In the genomic region with DNA sequence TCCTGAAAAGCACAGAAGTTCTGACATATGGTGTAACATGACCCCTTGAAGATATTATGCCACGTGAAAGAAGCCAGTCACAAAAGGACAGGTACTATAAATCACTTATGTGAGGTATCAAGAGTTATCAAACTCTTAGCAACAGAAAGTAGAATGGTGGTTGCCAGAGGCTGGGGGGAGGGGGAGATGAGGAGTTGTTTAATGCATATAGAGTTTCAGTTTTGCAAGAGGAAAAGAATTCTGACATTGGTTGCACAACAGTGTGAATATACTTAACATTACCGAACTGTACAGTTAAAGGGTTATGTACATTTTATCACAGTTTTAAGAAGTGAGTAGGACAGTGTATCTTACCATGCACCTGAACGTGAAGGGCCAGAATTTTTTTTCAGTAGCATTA, we compare ENCODE assay signal across 13 cellular contexts.
DNase-seq lines count a peak whose midpoint lies in the region; TF ChIP-seq lines count a peak whose summit lies in the region.
"Had no signal": no experiment of that assay in that cellular context is flagged by ENCODE, and none has a peak within 500 bp of the region (broad histone marks: within the 10 kb centered on the region; RNA-seq: fewer than 3 reads in every experiment).

No MANE protein-coding gene starts in this region.

- H3K4me3 ChIP-seq in breast epithelium (no peak overlapping the region), tibial nerve (no peak overlapping the region)

- POLR2A ChIA-PET in MCF 10A (lab: Yijun Ruan, JAX), result interaction anchor here (1.1 kb wide), 1 partner anchor 45 kb away, joined by 5 read pairs; no protein-coding TSS in a partner anchor

- TF ChIP-seq EP300 in tibial nerve (IDR thresholded peaks at IDR 0.05), result no peak

- H3K4me3 Mint-ChIP-seq in MCF 10A (ENCODE audit: unreplicated experiment) (no peak overlapping the region), type B pancreatic cell (no peak overlapping the region)
- H3K4me3 Mint-ChIP-seq: activated naive CD8-positive, alpha-beta T cell treated with anti-CD3 and anti-CD28 coated beads for 36 hours; naive B cell had no signal

- no peaks in the 10 kb centered on the region for H3K4me1 ChIP-seq in breast epithelium
- peaks cover 0 to 8% (median 0%) of the 10 kb centered on the region in 4 donors for H3K4me1 ChIP-seq in tibial nerve

- no peaks in the 10 kb centered on the region for H3K27me3 Mint-ChIP-seq in MCF 10A (ENCODE audit: insufficient read depth, unreplicated experiment)
- no peaks in the 10 kb centered on the region for H3K27me3 Mint-ChIP-seq in type B pancreatic cell
- H3K27me3 Mint-ChIP-seq: activated naive CD8-positive, alpha-beta T cell treated with anti-CD3 and anti-CD28 coated beads for 36 hours; naive B cell had no signal

- 72 to 76% methylated on average over 3 of the region's 3 CpGs for WGBS in tibial nerve, 2 donors

- TF ChIP-seq POLR2A in breast epithelium (IDR thresholded peaks at IDR 0.05), result no peak
- no peak for TF ChIP-seq POLR2A in tibial nerve (IDR thresholded peaks at IDR 0.05)

- H3K4me1 Mint-ChIP-seq in MCF 10A (ENCODE audit: insufficient read depth, unreplicated experiment) (peaks cover 21% of the 10 kb centered on the region), type B pancreatic cell (ENCODE audit: unreplicated experiment) (no peaks in the 10 kb centered on the region)

- H3K27ac Mint-ChIP-seq in MCF 10A (ENCODE audit: low read depth, unreplicated experiment) (peak overlapping the region; percentile 35), type B pancreatic cell (peak overlapping the region; percentile 46)
- H3K27ac Mint-ChIP-seq: activated naive CD8-positive, alpha-beta T cell treated with anti-CD3 and anti-CD28 coated beads for 36 hours had no signal

- H3K27ac ChIP-seq in breast epithelium (no peak overlapping the region), tibial nerve (no peak overlapping the region)

- intact Hi-C loops in MCF 10A (cut with micrococcal nuclease) (no loop called here), breast epithelium (cut with DNase I; ENCODE audit: low total_unique reads) (no loop called here)

- H3K36me3 Mint-ChIP-seq in MCF 10A (ENCODE audit: insufficient read depth, unreplicated experiment), result peaks cover 79% of the 10 kb centered on the region
- H3K36me3 Mint-ChIP-seq in type B pancreatic cell, result peaks cover 63% of the 10 kb centered on the region

- DNase-seq in MCF 10A (ENCODE audit: unreplicated experiment) (peak; percentile 82), breast epithelium (ENCODE audit: low spot score in 2 of 2) (no peak), NCI-H510A (lab: John Stamatoyannopoulos, UW) (peak; percentile 33), fibroblast of gingiva (ENCODE audit: low read depth) (peak; percentile 77), type B pancreatic cell (ENCODE audit: extremely low spot score, unreplicated experiment) (no peak), tibial nerve (ENCODE audit: low spot score in 2 of 2) (no peak), NK-92 (lab: John Stamatoyannopoulos, UW; ENCODE audit: unreplicated experiment) (no peak), epidermal melanocyte (ENCODE audit: insufficient read length, low spot score) (no peak)
- DNase-seq: activated naive CD8-positive, alpha-beta T cell treated with anti-CD3 and anti-CD28 coated beads for 36 hours; BE2C; dermis blood vessel endothelial cell; naive B cell; stimulated activated CD4-positive, alpha-beta T cell treated with anti-CD3 and anti-CD28 coated beads, Interleukin-15, amount 100 ng/mL, for 24 hours had no signal

- no peaks in the 10 kb centered on the region for H3K27me3 ChIP-seq in breast epithelium
- no peaks in the 10 kb centered on the region for H3K27me3 ChIP-seq in tibial nerve
- H3K27me3 ChIP-seq: BE2C had no signal

- TF ChIP-seq CTCF in MCF 10A (IDR thresholded peaks at IDR 0.05; ENCODE audit: unreplicated experiment) (no peak), breast epithelium (IDR thresholded peaks at IDR 0.05) (no peak), type B pancreatic cell (conservative IDR thresholded peaks at IDR 0.05) (no peak), tibial nerve (IDR thresholded peaks at IDR 0.05) (no peak)

- CTCF ChIA-PET in MCF 10A (lab: Yijun Ruan, JAX), result interaction anchor here (0.6 kb wide), 1 partner anchor 775 kb away, joined by 3 read pairs; no protein-coding TSS in a partner anchor

- H3K36me3 ChIP-seq in breast epithelium (no peaks in the 10 kb centered on the region), tibial nerve (peaks cover 0 to 21% (median 0%) of the 10 kb centered on the region in 3 donors)
- H3K36me3 ChIP-seq: BE2C had no signal

- H3K9me3 Mint-ChIP-seq in MCF 10A (ENCODE audit: unreplicated experiment) (peaks cover 9% of the 10 kb centered on the region), type B pancreatic cell (peaks cover 19% of the 10 kb centered on the region)

- H3K9me3 ChIP-seq in breast epithelium (no peaks in the 10 kb centered on the region), tibial nerve (no peaks in the 10 kb centered on the region)
- H3K9me3 ChIP-seq: BE2C had no signal

- no TSS peak for BruUV-seq in MCF 10A (replicated peaks; lab: Mats Ljungman, UMichigan)

Comparison
In these comparisons a context has a peak if more than half of its experiments do, and no peak if none do; other contexts are left out.
1. DNase-seq: peak in MCF 10A (single experiment), NCI-H510A (single experiment) and fibroblast of gingiva (single experiment); none in breast epithelium (0 of 2), type B pancreatic cell (single experiment), tibial nerve (0 of 2), NK-92 (single experiment) and epidermal melanocyte (single experiment).